Comparison of ENCODE assay signal across 8 cellular contexts in the genomic region with DNA sequence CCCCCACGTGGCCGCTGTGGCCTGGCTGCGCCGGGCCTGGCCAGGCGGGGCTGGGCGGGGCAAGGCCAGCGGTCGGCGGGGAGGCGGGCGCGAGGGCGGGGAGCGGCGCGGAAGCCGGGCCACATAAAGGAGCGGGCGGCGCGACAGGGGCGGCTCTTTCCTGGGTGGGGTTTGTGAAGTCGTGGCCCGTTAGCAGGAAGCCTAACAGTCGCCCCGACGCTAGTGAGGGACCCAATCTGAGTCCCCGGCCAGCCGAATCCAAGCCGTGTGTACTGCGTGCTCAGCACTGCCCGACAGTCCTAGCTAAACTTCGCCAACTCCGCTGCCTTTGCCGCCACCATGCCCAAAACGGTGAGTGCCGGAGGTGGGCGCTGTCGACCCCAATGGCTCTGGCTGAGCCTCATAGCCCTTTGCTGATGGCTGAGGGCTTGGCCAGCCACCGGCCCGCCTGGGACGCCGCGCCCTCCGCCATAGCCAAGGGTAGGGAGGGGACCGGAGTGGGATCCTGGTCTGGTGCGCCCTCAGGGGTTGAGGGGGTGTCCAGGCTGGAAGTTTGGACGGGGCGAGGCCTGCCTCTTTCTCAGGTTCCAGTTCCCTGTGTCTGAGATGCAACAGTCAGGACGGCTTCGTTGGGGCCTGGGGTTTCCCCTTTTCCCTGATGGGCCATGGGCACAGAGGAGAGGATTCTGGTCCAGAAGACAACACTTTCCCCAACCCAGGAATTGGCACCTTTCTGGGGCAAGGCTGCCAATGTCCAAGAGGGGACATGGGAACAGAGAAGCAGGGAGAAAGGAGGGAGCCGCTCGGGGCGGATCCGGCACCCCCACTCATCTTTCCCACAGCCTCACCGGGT. TPM values are rescaled to one million over a fixed set of nuclear protein-coding genes. Genes with fewer than 3 reads are reported as not detected.
DNase-seq lines count a peak whose midpoint lies in the region; ATAC-seq lines count a peak whose summit lies in the region.

A gene (plus strand): TSS at position 152 of the 853 bp plus-strand sequence. CDS start 188 bp downstream, at position 340.

- intact Hi-C loops in left colon (cut with DNase I, micrococcal nuclease), result no loop called here

- ATAC-seq in GM21825 (IDR thresholded peaks at IDR 0.05; ENCODE audit: unreplicated experiment) (peak; percentile 71), left colon (peak; percentile 96)

- DNase-seq in GDM1 (lab: John Stamatoyannopoulos, UW) (peak; percentile 64), M059J (ENCODE audit: low read depth) (peak; percentile 78), cerebellar cortex (ENCODE audit: low spot score) (peak; percentile 9), left colon (peak; percentile 65 to 75), D341Med (ENCODE audit: low spot score) (no peak)
- DNase-seq in activated CD4-positive, CD25-positive, alpha-beta regulatory T cell treated with anti-CD3 and anti-CD28 coated beads, Interleukin-2, amount 50 U/mL, for 16 hours (ENCODE audit: low read depth, low spot score), result peak; percentile 37
- DNase-seq in stimulated activated CD4-positive, alpha-beta T cell treated with anti-CD3 and anti-CD28 coated beads, Interleukin-2, amount 100 ng/mL, for 48 hours, result peak; percentile 50 to 64

RNA-seq across cellular contexts. Expression of the gene that starts here (rescaled TPM):
- total RNA-seq in M059J (2014; rRNA removed; shearing (Covaris generic)), result 597 and 706 TPM in 2 replicates
- 10 to 100 TPM; 24.8 to 52.8 TPM for total RNA-seq in left colon

Comparison
In these comparisons a context has a peak if more than half of its experiments do, and no peak if none do; other contexts are left out.
1. RNA of the gene that starts here (total RNA-seq): 597 to 706 TPM in M059J; 24.8 to 52.8 TPM in left colon; every median in the first group is over 10 times any median in the second.